Comparison of ENCODE assay signal across 14 cellular contexts in genomic region chr1:113808450-113809195, GRCh38. TPM values are rescaled to one million over a fixed set of nuclear protein-coding genes. Genes with fewer than 3 reads are reported as not detected.
A peak's percentile ranks its signal among the peaks of the same experiment; 100 is the strongest.
DNase-seq lines count a peak whose midpoint lies in the region; ATAC-seq, FAIRE-seq and TF ChIP-seq lines count a peak whose summit lies in the region.
"Had no signal": no experiment of that assay in that cellular context is flagged by ENCODE, and none has a peak within 500 bp of the region (broad histone marks: within the 10 kb centered on the region; RNA-seq: fewer than 3 reads in every experiment).

No MANE protein-coding gene starts in this region.

- H3K9me3 Mint-ChIP-seq in astrocyte (ENCODE audit: unreplicated experiment), result no peaks in the 10 kb centered on the region

- no peaks in the 10 kb centered on the region for H3K36me3 ChIP-seq in astrocyte (ENCODE audit: insufficient read depth, low read length)
- H3K36me3 ChIP-seq in muscle layer of duodenum (ENCODE audit: control insufficient read depth in 1 of 2, insufficient read depth in 2 of 2, low read length in 2 of 2), result peaks cover 0 to 4% of the 10 kb centered on the region in 2 donors
- H3K36me3 ChIP-seq: heart left ventricle had no signal

- peak overlapping the region; percentile 91 for H3K4me2 ChIP-seq in astrocyte (ENCODE audit: low read length)

- peaks cover 82% of the 10 kb centered on the region for H3K79me2 ChIP-seq in astrocyte (ENCODE audit: insufficient read depth, low read length)

- peaks cover 24% of the 10 kb centered on the region for H3K4me1 Mint-ChIP-seq in astrocyte (ENCODE audit: low read depth, unreplicated experiment)

- H3K9me3 ChIP-seq in astrocyte (ENCODE audit: insufficient read depth, low read depth, low read length) (no peaks in the 10 kb centered on the region), muscle layer of duodenum (ENCODE audit: control insufficient read depth in 1 of 2, low read length in 2 of 2) (no peaks in the 10 kb centered on the region)
- H3K9me3 ChIP-seq: heart left ventricle had no signal

- peak; percentile 27 to 48 for DNase-seq in AML-193 (lab: John Stamatoyannopoulos, UW)
- no peak for DNase-seq in HL-60 (ENCODE audit: low read depth in 1 of 2, low spot score in 1 of 2)
- no peak for DNase-seq in astrocyte (ENCODE audit: low read depth)
- no peak for DNase-seq in effector CD8-positive, alpha-beta T cell (lab: John Stamatoyannopoulos, UW)
- DNase-seq in NK-92 treated with Interleukin-12 subunit alpha and Interleukin-12 subunit beta, amount 100 ng/mL, for 24 hours (lab: John Stamatoyannopoulos, UW), result no peak
- DNase-seq: caudate nucleus; heart left ventricle; mesendoderm; SHP77 treated with DMSO at 0.1 percent for 48 hours; stimulated activated naive CD4-positive, alpha-beta T cell had no signal

- H3K4me3 ChIP-seq in HL-60 (replicated peaks; ENCODE audit: insufficient read depth, low read length), result no peak overlapping the region
- H3K4me3 ChIP-seq in astrocyte (ENCODE audit: insufficient read depth, low read depth, low read length), result peak overlapping the region; percentile 26
- no peak overlapping the region for H3K4me3 ChIP-seq in muscle layer of duodenum (ENCODE audit: low read depth in 1 of 2, low read length in 2 of 2)

- H3K27me3 Mint-ChIP-seq in astrocyte (ENCODE audit: low read depth, unreplicated experiment), result no peaks in the 10 kb centered on the region

- no peaks in the 10 kb centered on the region for H3K27me3 ChIP-seq in HL-60 (ENCODE audit: insufficient read depth, poor library complexity, severe bottlenecking)
- no peaks in the 10 kb centered on the region for H3K27me3 ChIP-seq in astrocyte (ENCODE audit: insufficient read depth, low read length)
- no peaks in the 10 kb centered on the region for H3K27me3 ChIP-seq in muscle layer of duodenum (ENCODE audit: low read depth, low read length)
- H3K27me3 ChIP-seq: heart left ventricle had no signal

- FAIRE-seq in astrocyte (lab: Jason Lieb, UNC), result no peak
- FAIRE-seq: HTR-8/SVneo had no signal

- H3K4me1 ChIP-seq in astrocyte (ENCODE audit: insufficient read depth, low read length) (peaks cover 15% of the 10 kb centered on the region), muscle layer of duodenum (ENCODE audit: control insufficient read depth in 1 of 2, insufficient read depth in 2 of 2, low read length in 2 of 2) (peaks cover 20 to 38% of the 10 kb centered on the region in 2 donors)

- ATAC-seq in HG03045 (IDR thresholded peaks at IDR 0.05; ENCODE audit: unreplicated experiment), result no peak
- ATAC-seq in HG02970 (IDR thresholded peaks at IDR 0.05; ENCODE audit: low FRiP score, unreplicated experiment), result no peak
- ATAC-seq: heart left ventricle had no signal

- H3K9ac ChIP-seq in astrocyte (ENCODE audit: low read length), result no peak overlapping the region

- H2AFZ ChIP-seq in astrocyte (ENCODE audit: low read depth, low read length), result no peak overlapping the region

- no peaks in the 10 kb centered on the region for H3K36me3 Mint-ChIP-seq in astrocyte (ENCODE audit: low read depth, unreplicated experiment)

- peaks cover 24% of the 10 kb centered on the region for H4K20me1 ChIP-seq in astrocyte (ENCODE audit: insufficient read depth, low read length)

- peak overlapping the region; percentile 29 for H3K4me3 Mint-ChIP-seq in astrocyte (ENCODE audit: unreplicated experiment)

- H3K27ac Mint-ChIP-seq in astrocyte (ENCODE audit: unreplicated experiment), result no peak overlapping the region

- TF ChIP-seq CTCF in HL-60 (IDR thresholded peaks at IDR 0.05; ENCODE audit: insufficient read depth, low read length), result no peak
- TF ChIP-seq CTCF in astrocyte (IDR thresholded peaks at IDR 0.05; ENCODE audit: insufficient read depth, low read depth, low read length), result no peak

- H3K27ac ChIP-seq in HL-60 (replicated peaks) (peak overlapping the region; percentile 31), astrocyte (ENCODE audit: low read depth, low read length) (no peak overlapping the region), muscle layer of duodenum (ENCODE audit: low read length) (peak overlapping the region; percentile 33)

RNA-seq across cellular contexts. Expression of gene RSBN1, which starts 3.7 kb away (rescaled TPM):
- 10.6 and 10.8 TPM in 2 replicates for total RNA-seq in astrocyte

RNA-seq across cellular contexts. Expression of gene PHTF1, which starts 49.3 kb away (rescaled TPM):
- 31.5 and 36.4 TPM in 2 replicates for total RNA-seq in astrocyte

Comparison
In these comparisons a context has a peak if more than half of its experiments do, and no peak if none do; other contexts are left out.
1. DNase-seq: peak in AML-193 (2 of 2); none in HL-60 (0 of 2), astrocyte (single experiment), effector CD8-positive, alpha-beta T cell (single experiment) and NK-92 treated with Interleukin-12 subunit alpha and Interleukin-12 subunit beta, amount 100 ng/mL, for 24 hours (single experiment).